In genomic region chr2:86072271-86072858, GRCh38 we compare ENCODE assay signal across 9 cellular contexts. TPM values are rescaled to one million over a fixed set of nuclear protein-coding genes. Genes with fewer than 3 reads are reported as not detected.
A peak's percentile ranks its signal among the peaks of the same experiment; 100 is the strongest.
DNase-seq lines count a peak whose midpoint lies in the region; ATAC-seq and TF ChIP-seq lines count a peak whose summit lies in the region.
"Had no signal": no experiment of that assay in that cellular context is flagged by ENCODE, and none has a peak within 500 bp of the region (broad histone marks: within the 10 kb centered on the region; RNA-seq: fewer than 3 reads in every experiment).

No MANE protein-coding gene starts in this region.

- H3K36me3 ChIP-seq in adipocyte (ENCODE audit: control insufficient read depth, insufficient read depth, low read length, severe bottlenecking) (peaks cover 75% of the 10 kb centered on the region), thoracic aorta (peaks cover 42% of the 10 kb centered on the region)

- DNase-seq in adipocyte (ENCODE audit: low read depth) (no peak), kidney tubule cell (ENCODE audit: low spot score) (peak; percentile 42), thoracic aorta (ENCODE audit: low spot score) (peak; percentile 51), NCI-H510A treated with DMSO at 0.1 percent for 48 hours (lab: John Stamatoyannopoulos, UW) (no peak), RKO (ENCODE audit: low spot score) (no peak)

- ATAC-seq in GM18511 (IDR thresholded peaks at IDR 0.05; ENCODE audit: unreplicated experiment) (peak; percentile 87), HG03460 (IDR thresholded peaks at IDR 0.05; ENCODE audit: unreplicated experiment) (peak; percentile 73), thoracic aorta (ENCODE audit: insufficient number of reproducible peaks, low FRiP score, low read depth) (peak; percentile 89), GM18519 (IDR thresholded peaks at IDR 0.05; ENCODE audit: low FRiP score, unreplicated experiment) (no peak)

- peak overlapping the region; percentile 70 to 84 for H3K27ac ChIP-seq in thoracic aorta
- H3K27ac ChIP-seq: KMS-11 had no signal

- H3K4me1 ChIP-seq in adipocyte (ENCODE audit: control insufficient read depth, insufficient read depth, low read length) (peaks cover 30% of the 10 kb centered on the region), thoracic aorta (ENCODE audit: control insufficient read depth in 1 of 2, low read depth in 2 of 2) (peaks cover 10 to 25% of the 10 kb centered on the region in 2 donors)

- peak overlapping the region; percentile 7 for H3K9ac ChIP-seq in adipocyte (ENCODE audit: low read length)
- H3K9ac ChIP-seq: KMS-11 had no signal

- H3K9me3 ChIP-seq in adipocyte (ENCODE audit: control insufficient read depth, low read length): no peaks in the 10 kb centered on the region
- H3K9me3 ChIP-seq in thoracic aorta: no peaks in the 10 kb centered on the region

- H3K4me3 ChIP-seq in adipocyte (ENCODE audit: low read length) (no peak overlapping the region), thoracic aorta (no peak overlapping the region)

- H3K27me3 ChIP-seq in adipocyte (replicated peaks; ENCODE audit: control insufficient read depth, insufficient read depth, low read length) (no peaks in the 10 kb centered on the region), thoracic aorta (replicated peaks; ENCODE audit: insufficient read depth) (no peaks in the 10 kb centered on the region)

- TF ChIP-seq CTCF in thoracic aorta (IDR thresholded peaks at IDR 0.05): no peak

RNA-seq across cellular contexts. Expression of gene POLR1A, which starts 33.3 kb away (rescaled TPM):
- total RNA-seq in thoracic aorta: 10 to 100 TPM; 19.0 to 38.2 TPM

RNA-seq across cellular contexts. Expression of gene PTCD3, which starts 33.7 kb away (rescaled TPM):
- total RNA-seq in thoracic aorta: 100 to 1,000 TPM in 1 of 2 donors, 10 to 100 TPM in 1; 70.7 to 129 TPM

Comparison
In these comparisons a context has a peak if more than half of its experiments do, and no peak if none do; other contexts are left out.
1. DNase-seq: peak in kidney tubule cell (single experiment) and thoracic aorta (single experiment); none in adipocyte (single experiment), NCI-H510A treated with DMSO at 0.1 percent for 48 hours (single experiment) and RKO (single experiment).